1 cellular context compared by ENCODE assay signal in the genomic region with DNA sequence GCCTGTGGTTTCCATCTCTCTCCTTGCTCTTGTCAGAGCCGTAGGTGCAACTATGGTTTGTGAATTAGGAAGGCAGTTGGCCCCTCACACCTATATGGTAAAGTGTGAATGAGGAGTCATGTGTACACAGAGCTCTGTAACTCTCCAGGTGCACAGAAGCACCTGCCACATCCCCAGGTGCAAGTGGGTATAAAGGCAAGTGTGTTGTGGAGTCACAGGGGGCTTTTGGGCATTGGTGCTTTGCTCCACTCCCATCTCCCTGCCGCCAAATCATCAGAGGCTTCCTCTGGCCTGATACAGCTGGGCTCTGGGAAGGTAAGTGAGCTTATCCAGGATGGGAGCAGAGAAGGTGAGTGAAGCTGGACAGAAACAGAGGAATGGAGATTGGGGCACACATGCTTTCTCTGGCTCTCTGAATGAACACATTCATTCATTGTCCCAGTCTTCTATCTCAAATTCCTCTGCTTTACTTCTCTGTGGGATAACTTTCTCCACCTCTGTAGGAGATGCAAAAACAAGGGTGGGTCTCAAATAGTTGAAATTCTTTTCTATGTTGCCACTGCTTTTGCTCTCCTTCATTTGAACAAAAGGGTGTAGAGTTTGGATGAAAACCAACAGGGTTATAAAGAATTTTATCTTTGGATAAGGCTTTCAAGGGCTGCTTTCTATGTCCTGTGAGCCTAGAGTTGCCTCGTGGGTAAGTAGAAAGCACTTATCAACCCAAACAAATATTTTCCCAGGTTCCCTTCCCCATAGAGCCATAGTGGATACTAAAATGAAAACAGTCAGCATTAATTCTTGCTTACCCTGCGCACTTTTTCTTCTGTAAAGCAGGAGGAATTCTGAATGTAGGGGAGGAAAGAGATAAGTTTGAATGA.
TF ChIP-seq lines count a peak whose summit lies in the region.

No MANE protein-coding gene starts in this region.

TF ChIP-seq in H1, 55 proteins besides CTCF, POLR2A, EP300 and RAD21:
- TF ChIP-seq SP4 (IDR thresholded peaks at IDR 0.05; ENCODE audit: low read length) (0 out of 2 replicates have a peak, but pooled peaks have one; percentile 36), TAF7 (optimal IDR thresholded peaks at IDR 0.05; ENCODE audit: borderline replicate concordance, low read depth, low read length) (peak; percentile 12), RFX5 (IDR thresholded peaks at IDR 0.05; ENCODE audit: borderline replicate concordance, low read depth, low read length) (no peak), TEAD4 (IDR thresholded peaks at IDR 0.05; ENCODE audit: low read depth, low read length) (peak; percentile 93), RNF2 (IDR thresholded peaks at IDR 0.05; ENCODE audit: borderline replicate concordance, low read depth, low read length, missing control alignments, poor library complexity, severe bottlenecking) (no peak), RBBP5 (IDR thresholded peaks at IDR 0.05; ENCODE audit: borderline replicate concordance, low read depth, low read length) (peak; percentile 19; the same call in 1 of the 2 replicates), NANOG (IDR thresholded peaks at IDR 0.05; ENCODE audit: insufficient read depth, low read depth, low read length, poor library complexity, severe bottlenecking) (no peak), SP1 (IDR thresholded peaks at IDR 0.05; ENCODE audit: low read depth, low read length) (peak; percentile 79), TBP (IDR thresholded peaks at IDR 0.05; ENCODE audit: low read depth, low read length) (peak; percentile 58), POU5F1 (IDR thresholded peaks at IDR 0.05; ENCODE audit: low read depth, low read length) (0 out of 2 replicates have a peak, but pooled peaks have one; percentile 1), ASH2L (IDR thresholded peaks at IDR 0.05; ENCODE audit: low read length) (peak; percentile 94), SAP30 (IDR thresholded peaks at IDR 0.05; ENCODE audit: insufficient read depth, insufficient replicate concordance, low read length) (no peak), CREB1 (IDR thresholded peaks at IDR 0.05) (no peak), CHD1 (IDR thresholded peaks at IDR 0.05; ENCODE audit: low read depth, low read length) (no peak), POLR2AphosphoS5 (IDR thresholded peaks at IDR 0.05; ENCODE audit: low read depth, low read length) (peak; percentile 88), HDAC2 (IDR thresholded peaks at IDR 0.05; ENCODE audit: borderline replicate concordance in 1 of 2, low read depth in 2 of 2, low read length in 2 of 2) (peak; percentile 60 to 64; a peak in 1 of 4 replicates), BCL11A (IDR thresholded peaks at IDR 0.05; ENCODE audit: low read depth in 2 of 2, low read length in 2 of 2) (peak in 1 of 2 experiments; percentile 32), NRF1 (IDR thresholded peaks at IDR 0.05; ENCODE audit: low read depth, low read length) (no peak), CHD2 (IDR thresholded peaks at IDR 0.05; ENCODE audit: low read length) (0 out of 2 replicates have a peak, but pooled peaks have one; percentile 49), TAF1 (IDR thresholded peaks at IDR 0.05; ENCODE audit: low read depth, low read length) (peak; percentile 75), JUND (IDR thresholded peaks at IDR 0.05; ENCODE audit: low read length) (0 out of 2 replicates have a peak, but pooled peaks have one; percentile 5)
- TF ChIP-seq, protein P1, sequence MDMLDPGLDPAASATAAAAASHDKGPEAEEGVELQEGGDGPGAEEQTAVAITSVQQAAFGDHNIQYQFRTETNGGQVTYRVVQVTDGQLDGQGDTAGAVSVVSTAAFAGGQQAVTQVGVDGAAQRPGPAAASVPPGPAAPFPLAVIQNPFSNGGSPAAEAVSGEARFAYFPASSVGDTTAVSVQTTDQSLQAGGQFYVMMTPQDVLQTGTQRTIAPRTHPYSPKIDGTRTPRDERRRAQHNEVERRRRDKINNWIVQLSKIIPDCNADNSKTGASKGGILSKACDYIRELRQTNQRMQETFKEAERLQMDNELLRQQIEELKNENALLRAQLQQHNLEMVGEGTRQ (IDR thresholded peaks at IDR 0.05; ENCODE audit: low read length) = no peak
- TF ChIP-seq, protein P2, sequence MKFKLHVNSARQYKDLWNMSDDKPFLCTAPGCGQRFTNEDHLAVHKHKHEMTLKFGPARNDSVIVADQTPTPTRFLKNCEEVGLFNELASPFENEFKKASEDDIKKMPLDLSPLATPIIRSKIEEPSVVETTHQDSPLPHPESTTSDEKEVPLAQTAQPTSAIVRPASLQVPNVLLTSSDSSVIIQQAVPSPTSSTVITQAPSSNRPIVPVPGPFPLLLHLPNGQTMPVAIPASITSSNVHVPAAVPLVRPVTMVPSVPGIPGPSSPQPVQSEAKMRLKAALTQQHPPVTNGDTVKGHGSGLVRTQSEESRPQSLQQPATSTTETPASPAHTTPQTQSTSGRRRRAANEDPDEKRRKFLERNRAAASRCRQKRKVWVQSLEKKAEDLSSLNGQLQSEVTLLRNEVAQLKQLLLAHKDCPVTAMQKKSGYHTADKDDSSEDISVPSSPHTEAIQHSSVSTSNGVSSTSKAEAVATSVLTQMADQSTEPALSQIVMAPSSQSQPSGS (IDR thresholded peaks at IDR 0.05; ENCODE audit: low read length) = peak; percentile 42
- TF ChIP-seq, protein P3, sequence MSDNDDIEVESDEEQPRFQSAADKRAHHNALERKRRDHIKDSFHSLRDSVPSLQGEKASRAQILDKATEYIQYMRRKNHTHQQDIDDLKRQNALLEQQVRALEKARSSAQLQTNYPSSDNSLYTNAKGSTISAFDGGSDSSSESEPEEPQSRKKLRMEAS (IDR thresholded peaks at IDR 0.05) = peak; percentile 18; the same call in 1 of the 2 replicates
- TF ChIP-seq, protein P4, sequence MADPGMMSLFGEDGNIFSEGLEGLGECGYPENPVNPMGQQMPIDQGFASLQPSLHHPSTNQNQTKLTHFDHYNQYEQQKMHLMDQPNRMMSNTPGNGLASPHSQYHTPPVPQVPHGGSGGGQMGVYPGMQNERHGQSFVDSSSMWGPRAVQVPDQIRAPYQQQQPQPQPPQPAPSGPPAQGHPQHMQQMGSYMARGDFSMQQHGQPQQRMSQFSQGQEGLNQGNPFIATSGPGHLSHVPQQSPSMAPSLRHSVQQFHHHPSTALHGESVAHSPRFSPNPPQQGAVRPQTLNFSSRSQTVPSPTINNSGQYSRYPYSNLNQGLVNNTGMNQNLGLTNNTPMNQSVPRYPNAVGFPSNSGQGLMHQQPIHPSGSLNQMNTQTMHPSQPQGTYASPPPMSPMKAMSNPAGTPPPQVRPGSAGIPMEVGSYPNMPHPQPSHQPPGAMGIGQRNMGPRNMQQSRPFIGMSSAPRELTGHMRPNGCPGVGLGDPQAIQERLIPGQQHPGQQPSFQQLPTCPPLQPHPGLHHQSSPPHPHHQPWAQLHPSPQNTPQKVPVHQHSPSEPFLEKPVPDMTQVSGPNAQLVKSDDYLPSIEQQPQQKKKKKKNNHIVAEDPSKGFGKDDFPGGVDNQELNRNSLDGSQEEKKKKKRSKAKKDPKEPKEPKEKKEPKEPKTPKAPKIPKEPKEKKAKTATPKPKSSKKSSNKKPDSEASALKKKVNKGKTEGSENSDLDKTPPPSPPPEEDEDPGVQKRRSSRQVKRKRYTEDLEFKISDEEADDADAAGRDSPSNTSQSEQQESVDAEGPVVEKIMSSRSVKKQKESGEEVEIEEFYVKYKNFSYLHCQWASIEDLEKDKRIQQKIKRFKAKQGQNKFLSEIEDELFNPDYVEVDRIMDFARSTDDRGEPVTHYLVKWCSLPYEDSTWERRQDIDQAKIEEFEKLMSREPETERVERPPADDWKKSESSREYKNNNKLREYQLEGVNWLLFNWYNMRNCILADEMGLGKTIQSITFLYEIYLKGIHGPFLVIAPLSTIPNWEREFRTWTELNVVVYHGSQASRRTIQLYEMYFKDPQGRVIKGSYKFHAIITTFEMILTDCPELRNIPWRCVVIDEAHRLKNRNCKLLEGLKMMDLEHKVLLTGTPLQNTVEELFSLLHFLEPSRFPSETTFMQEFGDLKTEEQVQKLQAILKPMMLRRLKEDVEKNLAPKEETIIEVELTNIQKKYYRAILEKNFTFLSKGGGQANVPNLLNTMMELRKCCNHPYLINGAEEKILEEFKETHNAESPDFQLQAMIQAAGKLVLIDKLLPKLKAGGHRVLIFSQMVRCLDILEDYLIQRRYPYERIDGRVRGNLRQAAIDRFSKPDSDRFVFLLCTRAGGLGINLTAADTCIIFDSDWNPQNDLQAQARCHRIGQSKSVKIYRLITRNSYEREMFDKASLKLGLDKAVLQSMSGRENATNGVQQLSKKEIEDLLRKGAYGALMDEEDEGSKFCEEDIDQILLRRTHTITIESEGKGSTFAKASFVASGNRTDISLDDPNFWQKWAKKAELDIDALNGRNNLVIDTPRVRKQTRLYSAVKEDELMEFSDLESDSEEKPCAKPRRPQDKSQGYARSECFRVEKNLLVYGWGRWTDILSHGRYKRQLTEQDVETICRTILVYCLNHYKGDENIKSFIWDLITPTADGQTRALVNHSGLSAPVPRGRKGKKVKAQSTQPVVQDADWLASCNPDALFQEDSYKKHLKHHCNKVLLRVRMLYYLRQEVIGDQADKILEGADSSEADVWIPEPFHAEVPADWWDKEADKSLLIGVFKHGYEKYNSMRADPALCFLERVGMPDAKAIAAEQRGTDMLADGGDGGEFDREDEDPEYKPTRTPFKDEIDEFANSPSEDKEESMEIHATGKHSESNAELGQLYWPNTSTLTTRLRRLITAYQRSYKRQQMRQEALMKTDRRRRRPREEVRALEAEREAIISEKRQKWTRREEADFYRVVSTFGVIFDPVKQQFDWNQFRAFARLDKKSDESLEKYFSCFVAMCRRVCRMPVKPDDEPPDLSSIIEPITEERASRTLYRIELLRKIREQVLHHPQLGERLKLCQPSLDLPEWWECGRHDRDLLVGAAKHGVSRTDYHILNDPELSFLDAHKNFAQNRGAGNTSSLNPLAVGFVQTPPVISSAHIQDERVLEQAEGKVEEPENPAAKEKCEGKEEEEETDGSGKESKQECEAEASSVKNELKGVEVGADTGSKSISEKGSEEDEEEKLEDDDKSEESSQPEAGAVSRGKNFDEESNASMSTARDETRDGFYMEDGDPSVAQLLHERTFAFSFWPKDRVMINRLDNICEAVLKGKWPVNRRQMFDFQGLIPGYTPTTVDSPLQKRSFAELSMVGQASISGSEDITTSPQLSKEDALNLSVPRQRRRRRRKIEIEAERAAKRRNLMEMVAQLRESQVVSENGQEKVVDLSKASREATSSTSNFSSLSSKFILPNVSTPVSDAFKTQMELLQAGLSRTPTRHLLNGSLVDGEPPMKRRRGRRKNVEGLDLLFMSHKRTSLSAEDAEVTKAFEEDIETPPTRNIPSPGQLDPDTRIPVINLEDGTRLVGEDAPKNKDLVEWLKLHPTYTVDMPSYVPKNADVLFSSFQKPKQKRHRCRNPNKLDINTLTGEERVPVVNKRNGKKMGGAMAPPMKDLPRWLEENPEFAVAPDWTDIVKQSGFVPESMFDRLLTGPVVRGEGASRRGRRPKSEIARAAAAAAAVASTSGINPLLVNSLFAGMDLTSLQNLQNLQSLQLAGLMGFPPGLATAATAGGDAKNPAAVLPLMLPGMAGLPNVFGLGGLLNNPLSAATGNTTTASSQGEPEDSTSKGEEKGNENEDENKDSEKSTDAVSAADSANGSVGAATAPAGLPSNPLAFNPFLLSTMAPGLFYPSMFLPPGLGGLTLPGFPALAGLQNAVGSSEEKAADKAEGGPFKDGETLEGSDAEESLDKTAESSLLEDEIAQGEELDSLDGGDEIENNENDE (IDR thresholded peaks at IDR 0.05; ENCODE audit: insufficient replicate concordance, low read length) = peak; percentile 90
